Comparison of ENCODE assay signal across 20 cellular contexts in the genomic region with DNA sequence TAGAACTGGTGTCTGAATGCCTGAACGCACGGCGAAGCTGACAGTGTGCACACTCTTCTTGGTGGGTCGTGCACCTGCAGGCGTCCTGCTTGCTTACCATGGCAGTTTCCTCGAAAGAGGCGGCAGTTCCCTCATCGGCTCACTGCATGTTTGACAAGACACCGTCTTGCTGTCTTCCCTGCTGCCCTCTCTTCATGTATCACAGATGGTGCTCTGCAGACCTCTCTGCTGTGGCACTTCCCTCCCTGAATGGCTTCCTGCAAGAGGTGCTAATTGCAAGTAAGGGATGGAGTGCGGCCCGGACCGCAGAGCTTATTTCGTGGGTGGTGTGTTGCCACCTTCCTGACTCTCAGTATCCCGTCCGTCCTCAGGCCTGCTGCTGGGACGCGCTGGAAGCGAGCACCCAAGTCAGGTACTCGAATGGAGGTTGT.
"Had no signal": no experiment of that assay in that cellular context is flagged by ENCODE, and none has a peak within 500 bp of the region (broad histone marks: within the 10 kb centered on the region; RNA-seq: fewer than 3 reads in every experiment).

No MANE protein-coding gene starts in this region.

- H3K4me2 ChIP-seq: hepatocyte had no signal

- H3K4me3 ChIP-seq: hepatocyte, left ventricle myocardium inferior, tibial artery, uterus had no signal

- H3K27ac ChIP-seq: hepatocyte, left ventricle myocardium inferior, tibial artery, uterus had no signal

- ATAC-seq: activated T-cell treated with anti-CD3 and anti-CD28 coated beads, Interleukin-2, amount 50 U/mL, for 72 hours; natural killer cell had no signal

- H3K4me1 ChIP-seq: left ventricle myocardium inferior, tibial artery, uterus had no signal

- H3K9me3 ChIP-seq: tibial artery, uterus had no signal

- H3K27me3 ChIP-seq: hepatocyte, tibial artery, uterus had no signal

- DNase-seq: activated CD4-positive, alpha-beta memory T cell treated with anti-CD3 and anti-CD28 coated beads, Interleukin-2, amount 10 ng/mL, durations not matched to agents 7 days and 5 days; activated CD4-positive, alpha-beta T cell treated with anti-CD3 and anti-CD28 coated beads for 48 hours; activated effector memory CD4-positive, alpha-beta T cell treated with Interleukin-2 at 50 U/mL for 16 hours; activated naive CD4-positive, alpha-beta T cell treated with anti-CD3 and anti-CD28 coated beads, Interleukin-2, amount 10 ng/mL, durations not matched to agents 7 days and 5 days; activated T-cell treated with anti-CD3 and anti-CD28 coated beads, Interleukin-2, amount 50 U/mL, for 72 hours; amygdala; dermis blood vessel endothelial cell; effector CD8-positive, alpha-beta T cell; erythroblast; foreskin fibroblast; immature natural killer cell; kidney glomerular epithelial cell; left ventricle myocardium inferior; midbrain; natural killer cell; stimulated activated CD4-positive, alpha-beta T cell treated with anti-CD3 and anti-CD28 coated beads, Interleukin-12 subunit alpha, Interleukin-12 subunit beta, amount 100 ng/mL, for 4 hours; T1000; uterus had no signal

- H3K36me3 ChIP-seq: left ventricle myocardium inferior, tibial artery, uterus had no signal
